In genomic region chr17:49407981-49408501, GRCh38 we compare ENCODE assay signal across 1 cellular context.
TF ChIP-seq lines count a peak whose summit lies in the region.

No MANE protein-coding gene starts in this region.

TF ChIP-seq in HepG2, 621 proteins besides CTCF, POLR2A, EP300 and RAD21 (continued from another document and continues in another):
- TF ChIP-seq ARID4A (CRISPR knock-in tag; IDR thresholded peaks at IDR 0.05; ENCODE audit: borderline replicate concordance) (peak; percentile 83), LRRFIP1 (CRISPR knock-in tag; conservative IDR thresholded peaks at IDR 0.05) (no peak), ZNF558 (CRISPR knock-in tag; IDR thresholded peaks at IDR 0.05; ENCODE audit: borderline replicate concordance) (no peak), HNRNPH1 (optimal IDR thresholded peaks at IDR 0.05; ENCODE audit: low read depth, low read length) (no peak), ZNF639 (CRISPR knock-in tag; conservative IDR thresholded peaks at IDR 0.05) (no peak), ZNF543 (CRISPR knock-in tag; IDR thresholded peaks at IDR 0.05) (no peak), ZEB1 (IDR thresholded peaks at IDR 0.05; ENCODE audit: insufficient replicate concordance, low read depth) (peak; percentile 17), RFX1 (IDR thresholded peaks at IDR 0.05) (no peak), ZKSCAN8 (CRISPR knock-in tag; IDR thresholded peaks at IDR 0.05; ENCODE audit: borderline replicate concordance) (0 out of 2 replicates have a peak, but pooled peaks have one; percentile 56), ZNF33B (CRISPR knock-in tag; IDR thresholded peaks at IDR 0.05) (0 out of 2 replicates have a peak, but pooled peaks have one; percentile 11), MYC (CRISPR knock-in tag; IDR thresholded peaks at IDR 0.05; ENCODE audit: borderline replicate concordance) (peak; percentile 34; the same call in 1 of the 2 replicates), ZNF580 (CRISPR knock-in tag; IDR thresholded peaks at IDR 0.05; ENCODE audit: borderline replicate concordance, low read depth) (peak; percentile 84; the same call in 1 of the 2 replicates), ZBTB37 (CRISPR knock-in tag; IDR thresholded peaks at IDR 0.05) (peak; percentile 50; the same call in 1 of the 2 replicates), ZNF674 (CRISPR knock-in tag; IDR thresholded peaks at IDR 0.05; ENCODE audit: low read depth) (no peak), ZIK1 (CRISPR knock-in tag; IDR thresholded peaks at IDR 0.05; ENCODE audit: borderline replicate concordance, low read depth) (no peak), ZNF646 (CRISPR knock-in tag; IDR thresholded peaks at IDR 0.05) (no peak), MIER2 (CRISPR knock-in tag; IDR thresholded peaks at IDR 0.05) (peak; percentile 16; the same call in 1 of the 2 replicates), RFXANK (CRISPR knock-in tag; IDR thresholded peaks at IDR 0.05) (peak; percentile 69; the same call in 1 of the 2 replicates), ZFP36L2 (CRISPR knock-in tag; IDR thresholded peaks at IDR 0.05) (no peak), ZNF263 (CRISPR knock-in tag; IDR thresholded peaks at IDR 0.05) (no peak), U2AF1 (optimal IDR thresholded peaks at IDR 0.05; ENCODE audit: low read depth, low read length) (no peak), ZNF124 (CRISPR knock-in tag; IDR thresholded peaks at IDR 0.05) (peak; percentile 72; the same call in 1 of the 2 replicates), MXI1 (IDR thresholded peaks at IDR 0.05; ENCODE audit: borderline replicate concordance, low read depth, low read length) (peak; percentile 55; the same call in 1 of the 3 replicates), YY1 (IDR thresholded peaks at IDR 0.05; ENCODE audit: insufficient read depth, insufficient replicate concordance, low read depth, low read length) (peak; percentile 60), THAP9 (CRISPR knock-in tag; IDR thresholded peaks at IDR 0.05; ENCODE audit: borderline replicate concordance) (peak; percentile 56; the same call in 1 of the 2 replicates), ZNF598 (CRISPR knock-in tag; IDR thresholded peaks at IDR 0.05; ENCODE audit: borderline replicate concordance) (no peak), RFXAP (CRISPR knock-in tag; IDR thresholded peaks at IDR 0.05; ENCODE audit: borderline replicate concordance) (peak; percentile 56; the same call in 1 of the 2 replicates), EED (CRISPR knock-in tag; IDR thresholded peaks at IDR 0.05) (peak; percentile 50; the same call in 1 of the 2 replicates), ZNF326 (CRISPR knock-in tag; IDR thresholded peaks at IDR 0.05; ENCODE audit: borderline replicate concordance) (no peak), ZBTB44 (CRISPR knock-in tag; IDR thresholded peaks at IDR 0.05) (no peak), FUBP1 (CRISPR knock-in tag; IDR thresholded peaks at IDR 0.05; ENCODE audit: borderline replicate concordance) (no peak)
